In the genomic region with DNA sequence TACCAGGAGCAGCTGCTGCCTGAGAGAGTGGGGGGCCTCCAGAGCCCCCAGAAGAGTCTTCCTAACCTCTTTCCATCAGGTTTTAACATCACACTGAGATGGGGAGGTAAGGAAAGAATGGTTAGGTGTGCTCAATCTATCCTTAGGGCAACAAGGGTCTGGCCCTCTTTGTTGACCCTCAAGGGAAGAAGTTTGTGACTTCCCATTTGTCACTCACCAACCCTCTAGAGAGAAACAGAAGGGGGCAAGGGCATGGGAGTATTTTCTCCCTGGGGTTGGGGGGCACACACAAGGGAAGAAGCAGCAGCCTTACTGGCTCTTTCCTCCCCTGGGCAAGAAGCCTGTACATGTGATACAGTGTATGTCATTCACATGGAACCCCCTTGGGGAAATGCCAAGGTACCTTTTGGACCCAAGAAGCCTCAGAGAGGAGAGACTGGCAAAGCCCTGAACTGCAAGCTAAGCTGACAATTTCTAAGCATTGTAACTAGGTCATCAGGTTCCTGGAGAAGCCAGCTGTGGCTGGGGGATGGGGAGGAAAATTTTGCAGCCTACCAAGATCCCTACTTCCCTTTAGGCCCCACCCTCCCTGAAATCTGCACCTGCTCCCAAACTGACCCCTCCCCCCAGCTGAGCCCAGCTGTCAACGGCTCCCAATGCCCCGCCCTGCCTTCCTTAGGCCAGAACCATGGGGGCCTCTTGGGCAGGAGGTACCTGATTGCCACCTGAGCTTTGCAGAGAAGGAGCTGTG, we compare ENCODE assay signal across 8 cellular contexts. TPM values are rescaled to one million over a fixed set of nuclear protein-coding genes. Genes with fewer than 3 reads are reported as not detected.
A peak's percentile ranks its signal among the peaks of the same experiment; 100 is the strongest.
DNase-seq lines count a peak whose midpoint lies in the region; ATAC-seq and TF ChIP-seq lines count a peak whose summit lies in the region.

No MANE protein-coding gene starts in this region.

- H3K4ac ChIP-seq in neuronal stem cell (ENCODE audit: low read length): no peak overlapping the region

- H2BK12ac ChIP-seq in neuronal stem cell (ENCODE audit: low read length): no peak overlapping the region

- DNase-seq in activated T-cell treated with anti-CD3 and anti-CD28 coated beads, Interleukin-2, amount 50 U/mL, for 24 hours: no peak
- no peak for DNase-seq in activated T-cell treated with anti-CD3 and anti-CD28 coated beads, Interleukin-2, amount 50 U/mL, for 48 hours
- DNase-seq in SHP77 treated with DMSO at 0.1 percent for 48 hours (lab: John Stamatoyannopoulos, UW): peak; percentile 72
- DNase-seq in right atrium auricular region (ENCODE audit: low spot score): no peak
- DNase-seq in thoracic aorta (ENCODE audit: low spot score): no peak
- no peak for DNase-seq in endothelial cell (ENCODE audit: low spot score)
- no peak for DNase-seq in foreskin keratinocyte
- DNase-seq in neuronal stem cell (ENCODE audit: low spot score): no peak

- no peak overlapping the region for H3K18ac ChIP-seq in neuronal stem cell (ENCODE audit: low read length)

- peaks cover 82% of the 10 kb centered on the region for H3K4me1 Mint-ChIP-seq in activated T-cell treated with anti-CD3 and anti-CD28 coated beads, Interleukin-2, amount 50 U/mL, for 24 hours (ENCODE audit: low read depth)
- peaks cover 42% of the 10 kb centered on the region for H3K4me1 Mint-ChIP-seq in endothelial cell (ENCODE audit: unreplicated experiment)

- no peak overlapping the region for H3K4me2 ChIP-seq in neuronal stem cell (ENCODE audit: insufficient read depth, low read length, poor library complexity, severe bottlenecking)

- H3K9me3 Mint-ChIP-seq in activated T-cell treated with anti-CD3 and anti-CD28 coated beads, Interleukin-2, amount 50 U/mL, for 24 hours: no peaks in the 10 kb centered on the region
- no peaks in the 10 kb centered on the region for H3K9me3 Mint-ChIP-seq in endothelial cell (ENCODE audit: unreplicated experiment)

- H3K27ac Mint-ChIP-seq in activated T-cell treated with anti-CD3 and anti-CD28 coated beads, Interleukin-2, amount 50 U/mL, for 24 hours: peak overlapping the region; percentile 72
- no peak overlapping the region for H3K27ac Mint-ChIP-seq in endothelial cell (ENCODE audit: unreplicated experiment)

- H3K79me1 ChIP-seq in neuronal stem cell (ENCODE audit: low read depth, low read length): peaks cover 7% of the 10 kb centered on the region

- H3K4me3 Mint-ChIP-seq in activated T-cell treated with anti-CD3 and anti-CD28 coated beads, Interleukin-2, amount 50 U/mL, for 24 hours: no peak overlapping the region
- H3K4me3 Mint-ChIP-seq in endothelial cell (ENCODE audit: unreplicated experiment): no peak overlapping the region

- no peaks in the 10 kb centered on the region for H3K9me3 ChIP-seq in right atrium auricular region
- no peaks in the 10 kb centered on the region for H3K9me3 ChIP-seq in thoracic aorta
- no peaks in the 10 kb centered on the region for H3K9me3 ChIP-seq in neuronal stem cell (replicated peaks in 1 of 2; ENCODE audit: control insufficient read depth in 2 of 2, insufficient read depth in 1 of 2, low read depth in 1 of 2, low read length in 2 of 2)

- no CpG with 5 or more reads among the region's 2 CpGs for WGBS in neuronal stem cell (ENCODE audit: extremely low coverage in 2 of 2, insufficient read length in 2 of 2, insufficient replicate concordance in 1 of 2), 2 donors

- peaks cover 99% of the 10 kb centered on the region for H3K36me3 Mint-ChIP-seq in activated T-cell treated with anti-CD3 and anti-CD28 coated beads, Interleukin-2, amount 50 U/mL, for 24 hours (ENCODE audit: low read depth)
- peaks cover 25% of the 10 kb centered on the region for H3K36me3 Mint-ChIP-seq in endothelial cell (ENCODE audit: low read depth, unreplicated experiment)

- TF ChIP-seq CTCF in right atrium auricular region (IDR thresholded peaks at IDR 0.05): no peak
- TF ChIP-seq CTCF in thoracic aorta (IDR thresholded peaks at IDR 0.05): no peak
- no peak for TF ChIP-seq CTCF in endothelial cell (IDR thresholded peaks at IDR 0.05; ENCODE audit: unreplicated experiment)
- no peak for TF ChIP-seq CTCF in foreskin keratinocyte (conservative IDR thresholded peaks at IDR 0.05)

- H3K27ac ChIP-seq in right atrium auricular region (peak overlapping the region; percentile 64 to 98), thoracic aorta (peak overlapping the region; percentile 37 to 60), foreskin keratinocyte (no peak overlapping the region), neuronal stem cell (replicated peaks; ENCODE audit: low read length) (no peak overlapping the region)

- H3K4me1 ChIP-seq in right atrium auricular region (peaks cover 5 to 83% of the 10 kb centered on the region in 2 donors), thoracic aorta (ENCODE audit: control insufficient read depth in 1 of 2, low read depth in 2 of 2) (peaks cover 69 to 88% of the 10 kb centered on the region in 2 donors), foreskin keratinocyte (peaks cover 55% of the 10 kb centered on the region), neuronal stem cell (ENCODE audit: control insufficient read depth in 2 of 2, insufficient read depth in 1 of 2, low read depth in 1 of 2, low read length in 2 of 2) (peaks cover 10 to 13% of the 10 kb centered on the region in 2 donors)

- no peak overlapping the region for H2BK5ac ChIP-seq in neuronal stem cell (ENCODE audit: low read length)

- no peak overlapping the region for H3K14ac ChIP-seq in neuronal stem cell (ENCODE audit: low read length)

- no peak overlapping the region for H3K4me3 ChIP-seq in right atrium auricular region
- no peak overlapping the region for H3K4me3 ChIP-seq in thoracic aorta
- no peak overlapping the region for H3K4me3 ChIP-seq in neuronal stem cell (ENCODE audit: low read length in 2 of 2)

- H3K36me3 ChIP-seq in right atrium auricular region: peaks cover 45% of the 10 kb centered on the region
- peaks cover 15% of the 10 kb centered on the region for H3K36me3 ChIP-seq in thoracic aorta
- peaks cover 5 to 77% of the 10 kb centered on the region in 2 donors for H3K36me3 ChIP-seq in neuronal stem cell (replicated peaks in 1 of 2; ENCODE audit: control insufficient read depth in 2 of 2, insufficient read depth in 2 of 2, low read length in 2 of 2)

- no peak overlapping the region for H3K23ac ChIP-seq in neuronal stem cell (ENCODE audit: low read depth, low read length, poor library complexity)

- no peak overlapping the region for H2AFZ ChIP-seq in neuronal stem cell (ENCODE audit: low read length)

- ATAC-seq in thoracic aorta (ENCODE audit: insufficient number of reproducible peaks, low FRiP score, low read depth) (no peak), foreskin keratinocyte (no peak)

- no peak overlapping the region for H4K91ac ChIP-seq in neuronal stem cell (ENCODE audit: low read depth, low read length, poor library complexity)

- no peak overlapping the region for H3K9ac ChIP-seq in neuronal stem cell (ENCODE audit: low read depth, low read length, poor library complexity)

- H3K27me3 Mint-ChIP-seq in activated T-cell treated with anti-CD3 and anti-CD28 coated beads, Interleukin-2, amount 50 U/mL, for 24 hours: no peaks in the 10 kb centered on the region
- H3K27me3 Mint-ChIP-seq in endothelial cell (ENCODE audit: unreplicated experiment): peaks cover 1% of the 10 kb centered on the region

- no peak overlapping the region for H4K8ac ChIP-seq in neuronal stem cell (ENCODE audit: low read depth, low read length)

- no peak overlapping the region for H2BK120ac ChIP-seq in neuronal stem cell (ENCODE audit: low read depth, low read length)

- H2AK5ac ChIP-seq in neuronal stem cell (ENCODE audit: low read depth, low read length): no peak overlapping the region

- no peak overlapping the region for H2BK15ac ChIP-seq in neuronal stem cell (ENCODE audit: low read length)

- no peaks in the 10 kb centered on the region for H3K27me3 ChIP-seq in right atrium auricular region
- no peaks in the 10 kb centered on the region for H3K27me3 ChIP-seq in thoracic aorta (replicated peaks; ENCODE audit: insufficient read depth)
- H3K27me3 ChIP-seq in foreskin keratinocyte: no peaks in the 10 kb centered on the region
- no peaks in the 10 kb centered on the region for H3K27me3 ChIP-seq in neuronal stem cell (ENCODE audit: control insufficient read depth in 3 of 3, insufficient read depth in 3 of 3, low read depth in 1 of 3, low read length in 3 of 3)

RNA-seq across cellular contexts. Expression of a gene that starts 14.5 kb away (rescaled TPM):
- total RNA-seq in right atrium auricular region (10 to 100 TPM; 84.2 to 93.5 TPM), thoracic aorta (100 to 1,000 TPM; 137 to 187 TPM), endothelial cell (ENCODE audit: unreplicated experiment) (52.9 TPM), foreskin keratinocyte (114 and 136 TPM in 2 replicates)
- 106 and 115 TPM in 2 replicates for polyA plus RNA-seq in foreskin keratinocyte
- 37.9 TPM for polyA plus RNA-seq in neuronal stem cell (2013, experiment 1 of 2)
- 38.2 TPM for polyA plus RNA-seq in neuronal stem cell (2013, experiment 2 of 2)

RNA-seq across cellular contexts. Expression of a gene that starts 30.9 kb away (rescaled TPM):
- total RNA-seq in right atrium auricular region (1 to 10 TPM in 1 of 2 donors, under 1 TPM in 1; 0.20 to 2.9 TPM), thoracic aorta (1 to 10 TPM; 1.5 TPM), endothelial cell (ENCODE audit: unreplicated experiment) (27.2 TPM), foreskin keratinocyte (106 and 126 TPM in 2 replicates)
- 47.2 and 65.4 TPM in 2 replicates for polyA plus RNA-seq in foreskin keratinocyte
- 174 TPM for polyA plus RNA-seq in neuronal stem cell (2013, experiment 1 of 2)
- polyA plus RNA-seq in neuronal stem cell (2013, experiment 2 of 2): 172 TPM

Comparison
In these comparisons a context has a peak if more than half of its experiments do, and no peak if none do; other contexts are left out.
1. H3K27ac ChIP-seq: peak in right atrium auricular region (2 of 2) and thoracic aorta (2 of 2); none in foreskin keratinocyte (single experiment) and neuronal stem cell (single experiment).